In the genomic region with DNA sequence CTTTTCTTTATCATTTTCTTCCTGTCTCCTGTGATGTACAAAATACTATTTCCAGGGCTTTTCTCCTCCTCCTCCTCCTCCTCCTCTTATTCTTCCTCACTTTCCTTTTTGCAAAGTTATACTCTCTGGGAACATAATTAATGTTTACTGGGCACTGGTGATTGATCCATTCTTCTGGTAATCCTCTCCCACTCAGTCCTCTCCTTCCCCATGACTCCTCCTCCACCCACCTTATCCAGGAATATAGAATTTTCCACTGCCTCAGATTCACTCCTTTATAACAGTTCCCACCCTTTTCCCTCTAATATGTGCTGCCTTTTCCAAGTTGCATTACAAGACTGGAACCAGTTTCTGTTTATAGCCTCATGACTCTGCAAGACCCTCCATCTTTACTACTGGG, we compare ENCODE assay signal across 9 cellular contexts.
"Had no signal": no experiment of that assay in that cellular context is flagged by ENCODE, and none has a peak within 500 bp of the region (broad histone marks: within the 10 kb centered on the region; RNA-seq: fewer than 3 reads in every experiment).

No MANE protein-coding gene starts in this region.

- H3K27ac ChIP-seq: GM23248 had no signal

- H3K27ac Mint-ChIP-seq: GM23338, H9, HFFc6 had no signal

- DNase-seq: GM23248, GOT3, H7, H9, HCEC 1CT, HFFc6 had no signal

- H3K9me3 ChIP-seq: HAP-1 had no signal

- H3K4me1 ChIP-seq: HAP-1 had no signal

- ATAC-seq: GM23338, HCT116 had no signal

- H3K4me3 Mint-ChIP-seq: GM23338, H9, HFFc6 had no signal

- H3K9me3 Mint-ChIP-seq: GM23338, H9, HFFc6 had no signal

- H3K4me1 Mint-ChIP-seq: H9 had no signal

- H3K36me3 ChIP-seq: HAP-1 had no signal

- H3K4me3 ChIP-seq: GM23248, GM23338, HAP-1 had no signal
